ENCODE assay signal across 1 cellular context in genomic region chr1:173190101-173190895, GRCh38.
TF ChIP-seq lines count a peak whose summit lies in the region.

No MANE protein-coding gene starts in this region.

TF ChIP-seq in HepG2, 621 proteins besides CTCF, POLR2A, EP300 and RAD21 (continued from another document and continues in another):
- TF ChIP-seq POGK (CRISPR knock-in tag; conservative IDR thresholded peaks at IDR 0.05) (peak; percentile 74), ZNF317 (CRISPR knock-in tag; IDR thresholded peaks at IDR 0.05) (peak; percentile 57; the same call in 1 of the 2 replicates), YEATS2 (CRISPR knock-in tag; IDR thresholded peaks at IDR 0.05; ENCODE audit: borderline replicate concordance) (peak; percentile 64; the same call in 1 of the 2 replicates), TARDBP (CRISPR knock-in tag; IDR thresholded peaks at IDR 0.05) (peak; percentile 43; the same call in 1 of the 2 replicates), HNF1B (CRISPR knock-in tag; IDR thresholded peaks at IDR 0.05) (peak; percentile 34; the same call in 1 of the 2 replicates), SSRP1 (CRISPR knock-in tag; IDR thresholded peaks at IDR 0.05) (no peak), SATB2 (CRISPR knock-in tag; IDR thresholded peaks at IDR 0.05) (peak; percentile 64; the same call in 1 of the 2 replicates), ZNF713 (CRISPR knock-in tag; IDR thresholded peaks at IDR 0.05) (no peak), MAX (IDR thresholded peaks at IDR 0.05) (peak; percentile 97), PAXIP1 (CRISPR knock-in tag; conservative IDR thresholded peaks at IDR 0.05) (peak; percentile 50), NFYC (CRISPR knock-in tag; IDR thresholded peaks at IDR 0.05) (0 out of 2 replicates have a peak, but pooled peaks have one; percentile 23), MIXL1 (CRISPR knock-in tag; IDR thresholded peaks at IDR 0.05) (peak; percentile 69), IRX3 (CRISPR knock-in tag; IDR thresholded peaks at IDR 0.05; ENCODE audit: borderline replicate concordance, low read depth) (peak; percentile 51; the same call in 1 of the 2 replicates), RCOR2 (CRISPR knock-in tag; IDR thresholded peaks at IDR 0.05) (peak; percentile 23; the same call in 1 of the 2 replicates), ESRRA (CRISPR knock-in tag; IDR thresholded peaks at IDR 0.05; ENCODE audit: low read depth) (0 out of 2 replicates have a peak, but pooled peaks have one; percentile 28), U2AF2 (IDR thresholded peaks at IDR 0.05; ENCODE audit: low read depth, low read length) (no peak), BCL6 (CRISPR knock-in tag; IDR thresholded peaks at IDR 0.05) (peak; percentile 77), ZNF605 (CRISPR knock-in tag; IDR thresholded peaks at IDR 0.05) (peak; percentile 69), CREB1 (IDR thresholded peaks at IDR 0.05) (no peak), CREB1 (CRISPR knock-in tag; IDR thresholded peaks at IDR 0.05) (peak; percentile 53; the same call in 1 of the 2 replicates), NFIC (IDR thresholded peaks at IDR 0.05; ENCODE audit: low read length) (peak; percentile 82), MAFK (conservative IDR thresholded peaks at IDR 0.05 in 1 of 2, IDR thresholded peaks at IDR 0.05 in 1 of 2; ENCODE audit: low read length in 2 of 2) (no peak), FOXP1 (IDR thresholded peaks at IDR 0.05) (no peak), FOXP1 (CRISPR knock-in tag; IDR thresholded peaks at IDR 0.05) (peak; percentile 71), ZNF616 (CRISPR knock-in tag; IDR thresholded peaks at IDR 0.05; ENCODE audit: low read depth) (0 out of 2 replicates have a peak, but pooled peaks have one; percentile 59), ZNF232 (CRISPR knock-in tag; IDR thresholded peaks at IDR 0.05; ENCODE audit: borderline replicate concordance) (0 out of 2 replicates have a peak, but pooled peaks have one; percentile 48), HES4 (CRISPR knock-in tag; IDR thresholded peaks at IDR 0.05; ENCODE audit: borderline replicate concordance) (no peak), ZNF414 (CRISPR knock-in tag; IDR thresholded peaks at IDR 0.05) (no peak), MNT (IDR thresholded peaks at IDR 0.05) (peak; percentile 34; the same call in 1 of the 2 replicates), SOX13 (IDR thresholded peaks at IDR 0.05) (no peak), SOX13 (CRISPR knock-in tag; conservative IDR thresholded peaks at IDR 0.05 in 1 of 2, IDR thresholded peaks at IDR 0.05 in 1 of 2) (peak in 1 of 2 experiments; percentile 64; a peak in 2 of 4 replicates), ZNF24 (IDR thresholded peaks at IDR 0.05) (no peak), THAP11 (CRISPR knock-in tag; IDR thresholded peaks at IDR 0.05) (peak; percentile 38; the same call in 1 of the 2 replicates), ZNF687 (CRISPR knock-in tag; IDR thresholded peaks at IDR 0.05) (peak; percentile 43; the same call in 1 of the 2 replicates), ZFP37 (CRISPR knock-in tag; IDR thresholded peaks at IDR 0.05; ENCODE audit: borderline replicate concordance) (0 out of 2 replicates have a peak, but pooled peaks have one; percentile 48), NAIF1 (CRISPR knock-in tag; IDR thresholded peaks at IDR 0.05; ENCODE audit: borderline replicate concordance) (0 out of 2 replicates have a peak, but pooled peaks have one; percentile 39), ZNF563 (CRISPR knock-in tag; IDR thresholded peaks at IDR 0.05) (0 out of 2 replicates have a peak, but pooled peaks have one; percentile 24), ZNF597 (CRISPR knock-in tag; IDR thresholded peaks at IDR 0.05) (no peak), KLF15 (CRISPR knock-in tag; IDR thresholded peaks at IDR 0.05; ENCODE audit: borderline replicate concordance) (0 out of 2 replicates have a peak, but pooled peaks have one; percentile 48), ZNF816 (CRISPR knock-in tag; IDR thresholded peaks at IDR 0.05; ENCODE audit: borderline replicate concordance) (peak; percentile 76; the same call in 1 of the 2 replicates), ZNF619 (CRISPR knock-in tag; IDR thresholded peaks at IDR 0.05) (no peak), ZFP36L1 (CRISPR knock-in tag; IDR thresholded peaks at IDR 0.05) (peak; percentile 61; the same call in 1 of the 2 replicates), SAP130 (CRISPR knock-in tag; IDR thresholded peaks at IDR 0.05; ENCODE audit: low read depth) (peak; percentile 78), FOSL2 (CRISPR knock-in tag; IDR thresholded peaks at IDR 0.05) (peak; percentile 34; the same call in 1 of the 2 replicates), ZNF670 (CRISPR knock-in tag; IDR thresholded peaks at IDR 0.05; ENCODE audit: borderline replicate concordance) (peak; percentile 86; the same call in 1 of the 2 replicates), NR2F1 (CRISPR knock-in tag; IDR thresholded peaks at IDR 0.05) (peak in 1 of 2 experiments; percentile 44; a peak in 2 of 4 replicates), IKZF5 (CRISPR knock-in tag; IDR thresholded peaks at IDR 0.05) (peak; percentile 59; the same call in 1 of the 2 replicates), SP2 (CRISPR knock-in tag; IDR thresholded peaks at IDR 0.05) (no peak), IRF2 (CRISPR knock-in tag; IDR thresholded peaks at IDR 0.05) (peak; percentile 55; the same call in 1 of the 2 replicates), HDAC1 (CRISPR knock-in tag; IDR thresholded peaks at IDR 0.05) (peak; percentile 50; the same call in 1 of the 2 replicates), PRPF4 (IDR thresholded peaks at IDR 0.05; ENCODE audit: low read depth, low read length, poor library complexity, severe bottlenecking) (no peak), SOX6 (IDR thresholded peaks at IDR 0.05) (no peak), SOX6 (CRISPR knock-in tag; IDR thresholded peaks at IDR 0.05) (peak; percentile 66)
